ENCODE assay signal across 8 cellular contexts in the genomic region with DNA sequence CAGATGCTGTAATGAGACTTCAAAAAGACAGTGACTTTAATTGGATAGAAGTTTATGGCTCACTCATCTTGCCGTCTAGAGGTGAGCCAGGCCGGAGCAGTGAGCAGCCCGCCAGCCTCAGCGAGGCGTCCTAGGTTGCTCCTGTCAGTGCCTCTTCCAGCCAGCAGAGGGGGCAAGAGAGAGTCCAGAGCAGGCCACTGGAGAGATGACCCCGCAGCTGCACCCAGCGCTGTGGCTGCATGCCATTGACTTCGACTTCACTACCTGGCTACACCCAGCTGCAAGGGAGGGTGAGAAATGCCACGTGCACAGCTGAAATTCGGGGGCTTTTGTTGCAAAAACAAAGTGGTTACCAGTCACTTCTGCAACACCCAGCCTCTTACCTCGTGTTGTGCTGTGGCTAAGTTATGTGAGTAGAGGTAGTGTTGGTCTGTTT. TPM values are rescaled to one million over a fixed set of nuclear protein-coding genes. Genes with fewer than 3 reads are reported as not detected.
DNase-seq lines count a peak whose midpoint lies in the region; ATAC-seq, FAIRE-seq and TF ChIP-seq lines count a peak whose summit lies in the region.

No MANE protein-coding gene starts in this region.

- DNase-seq in H54 (ENCODE audit: insufficient read length, low spot score) (peak; percentile 89), LNCaP clone FGC (ENCODE audit: low read depth) (peak; percentile 42), SJSA1 (ENCODE audit: low read depth in 1 of 2, low spot score in 2 of 2) (peak; percentile 74 to 82), Right ventricle myocardium inferior (ENCODE audit: missing footprints) (peak; percentile 88), progenitor cell of endocrine pancreas (ENCODE audit: low spot score, unreplicated experiment) (peak; percentile 83), uterus (peak; percentile 86 to 88)
- peak; percentile 85 for DNase-seq in activated naive CD4-positive, alpha-beta T cell treated with anti-CD3 and anti-CD28 coated beads, Interleukin-2, amount 10 ng/mL, durations not matched to agents 7 days and 5 days

- intact Hi-C loops in Right ventricle myocardium inferior (cut with DNase I) (loop anchor here (1.0 kb wide), 2 partner anchors 80 to 391 kb away; no protein-coding TSS in a partner anchor), uterus (cut with DNase I; ENCODE audit: low total_unique reads) (loop anchor here (5.0 kb wide), 1 partner anchor 79 kb away; no protein-coding TSS in a partner anchor)

- peak; percentile 53 for FAIRE-seq in H54 (lab: Jason Lieb, UNC)

- H3K4me3 ChIP-seq in LNCaP clone FGC (ENCODE audit: low read depth, low read length) (no peak overlapping the region), SJSA1 (no peak overlapping the region), uterus (no peak overlapping the region)

- ATAC-seq in Right ventricle myocardium inferior = peak; percentile 95

- H3K4me1 Mint-ChIP-seq in activated naive CD4-positive, alpha-beta T cell treated with anti-CD3 and anti-CD28 coated beads, Interleukin-2, amount 10 ng/mL, durations not matched to agents 7 days and 5 days = peaks cover 11% of the 10 kb centered on the region
- H3K4me1 Mint-ChIP-seq in progenitor cell of endocrine pancreas (ENCODE audit: low read depth) = peaks cover 11% of the 10 kb centered on the region

- H3K9me3 Mint-ChIP-seq in activated naive CD4-positive, alpha-beta T cell treated with anti-CD3 and anti-CD28 coated beads, Interleukin-2, amount 10 ng/mL, durations not matched to agents 7 days and 5 days = no peaks in the 10 kb centered on the region
- peaks cover 3% of the 10 kb centered on the region for H3K9me3 Mint-ChIP-seq in progenitor cell of endocrine pancreas (ENCODE audit: low read depth)

- TF ChIP-seq POLR2A in H54 (IDR thresholded peaks at IDR 0.05; ENCODE audit: low read depth, low read length) (no peak), uterus (IDR thresholded peaks at IDR 0.05) (no peak)

- peaks cover 43% of the 10 kb centered on the region for H3K36me3 Mint-ChIP-seq in activated naive CD4-positive, alpha-beta T cell treated with anti-CD3 and anti-CD28 coated beads, Interleukin-2, amount 10 ng/mL, durations not matched to agents 7 days and 5 days
- H3K36me3 Mint-ChIP-seq in progenitor cell of endocrine pancreas (ENCODE audit: insufficient read depth) = peaks cover 20% of the 10 kb centered on the region

- H3K9me3 ChIP-seq in SJSA1 (replicated peaks) (no peaks in the 10 kb centered on the region), uterus (no peaks in the 10 kb centered on the region)

- no peak overlapping the region for H3K27ac ChIP-seq in SJSA1
- peak overlapping the region; percentile 23 to 48 for H3K27ac ChIP-seq in uterus

- H3K4me3 Mint-ChIP-seq in activated naive CD4-positive, alpha-beta T cell treated with anti-CD3 and anti-CD28 coated beads, Interleukin-2, amount 10 ng/mL, durations not matched to agents 7 days and 5 days = no peak overlapping the region
- H3K4me3 Mint-ChIP-seq in progenitor cell of endocrine pancreas (ENCODE audit: low read depth) = no peak overlapping the region

- CTCF ChIA-PET in activated naive CD4-positive, alpha-beta T cell treated with anti-CD3 and anti-CD28 coated beads, Interleukin-2, amount 10 ng/mL, durations not matched to agents 7 days and 5 days (lab: Charles Lee) = interaction anchor here (0.7 to 11.0 kb wide), 19 partner anchors 9 to 565 kb away, joined by 3 to 196 read pairs (median 3); a partner anchor contains a TSS

- peaks cover 20% of the 10 kb centered on the region for H3K4me1 ChIP-seq in SJSA1 (replicated peaks)
- no peaks in the 10 kb centered on the region for H3K4me1 ChIP-seq in uterus

- peak; percentile 98 for TF ChIP-seq CTCF in GM12872 (IDR thresholded peaks at IDR 0.05; ENCODE audit: insufficient read depth, low read depth, low read length)
- TF ChIP-seq CTCF in LNCaP clone FGC (IDR thresholded peaks at IDR 0.05; ENCODE audit: control insufficient read depth, extremely low read depth, insufficient read depth) = peak; percentile 92
- TF ChIP-seq CTCF in progenitor cell of endocrine pancreas (IDR thresholded peaks at IDR 0.05; ENCODE audit: unreplicated experiment) = peak; percentile 93
- peak; percentile 93 to 96 (median 95) for TF ChIP-seq CTCF in uterus (IDR thresholded peaks at IDR 0.05)

- H3K27me3 ChIP-seq in SJSA1 (replicated peaks) (no peaks in the 10 kb centered on the region), uterus (no peaks in the 10 kb centered on the region)

- no peak overlapping the region for H3K27ac Mint-ChIP-seq in activated naive CD4-positive, alpha-beta T cell treated with anti-CD3 and anti-CD28 coated beads, Interleukin-2, amount 10 ng/mL, durations not matched to agents 7 days and 5 days
- H3K27ac Mint-ChIP-seq in progenitor cell of endocrine pancreas = no peak overlapping the region

- H3K27me3 Mint-ChIP-seq in activated naive CD4-positive, alpha-beta T cell treated with anti-CD3 and anti-CD28 coated beads, Interleukin-2, amount 10 ng/mL, durations not matched to agents 7 days and 5 days = no peaks in the 10 kb centered on the region
- H3K27me3 Mint-ChIP-seq in progenitor cell of endocrine pancreas = peaks cover 12% of the 10 kb centered on the region

- peaks cover 14% of the 10 kb centered on the region for H3K36me3 ChIP-seq in SJSA1
- H3K36me3 ChIP-seq in uterus = no peaks in the 10 kb centered on the region

RNA-seq across cellular contexts. Expression of a gene that starts 26.5 kb away (rescaled TPM):
- 50.6 and 50.7 TPM in 2 replicates for total RNA-seq in SJSA1 (2014; rRNA removed; shearing (Covaris generic))
- total RNA-seq in Right ventricle myocardium inferior = 31.3 TPM
- total RNA-seq in progenitor cell of endocrine pancreas = 49.0 and 53.5 TPM in 2 replicates
- total RNA-seq in uterus = 10 to 100 TPM; 27.9 to 51.1 (median 39.1) TPM

RNA-seq across cellular contexts. Expression of a gene that starts 41.7 kb away (rescaled TPM):
- total RNA-seq in SJSA1 (2014; rRNA removed; shearing (Covaris generic)) = 0.39 and 0.72 TPM in 2 replicates
- 0.41 TPM for total RNA-seq in Right ventricle myocardium inferior
- total RNA-seq in progenitor cell of endocrine pancreas = 80.6 and 82.9 TPM in 2 replicates
- total RNA-seq in uterus = 100 to 1,000 TPM in 1 of 4 donors, 10 to 100 TPM in 2, 1 to 10 TPM in 1; 3.2 to 100 (median 53.4) TPM
